ENCODE assay signal across 14 cellular contexts in genomic region chr12:120239776-120240494, GRCh38.
DNase-seq lines count a peak whose midpoint lies in the region; ATAC-seq and TF ChIP-seq lines count a peak whose summit lies in the region.
"Had no signal": no experiment of that assay in that cellular context is flagged by ENCODE, and none has a peak within 500 bp of the region (broad histone marks: within the 10 kb centered on the region; RNA-seq: fewer than 3 reads in every experiment).

No MANE protein-coding gene starts in this region.

- peaks cover 0 to 43% (median 0%) of the 10 kb centered on the region in 11 experiments; a peak in 8 of 22 replicates for H3K36me3 ChIP-seq in BLaER1 treated with 17β-estradiol and CSF1 and Interleukin-3, amounts not matched to agents 10 nM and 100 nM
- H3K36me3 ChIP-seq in HEK293 (ENCODE audit: control insufficient read depth in 2 of 2, insufficient read depth in 1 of 2, low read length in 2 of 2), result no peaks in the 10 kb centered on the region
- H3K36me3 ChIP-seq in parathyroid adenoma (ENCODE audit: control insufficient read depth, insufficient read depth, low read length), result no peaks in the 10 kb centered on the region

- TF ChIP-seq CTCF in HEK293 (tag by site-specific recombination; IDR thresholded peaks at IDR 0.05) (no peak), parathyroid adenoma (IDR thresholded peaks at IDR 0.05) (no peak)

- H3K9ac ChIP-seq in BLaER1 treated with 17β-estradiol and CSF1 and Interleukin-3, amounts not matched to agents 10 nM and 100 nM, result no peak overlapping the region
- no peak overlapping the region for H3K9ac ChIP-seq in parathyroid adenoma

- peak overlapping the region in 10 of 11 experiments; percentile 20 to 97 (median 47); a peak in 17 of 22 replicates for H3K4me2 ChIP-seq in BLaER1 treated with 17β-estradiol and CSF1 and Interleukin-3, amounts not matched to agents 10 nM and 100 nM
- H3K4me2 ChIP-seq in parathyroid adenoma (ENCODE audit: low read length), result peak overlapping the region; percentile 3

- no peak overlapping the region for H3K4me3 ChIP-seq in BLaER1 treated with 17β-estradiol and CSF1 and Interleukin-3, amounts not matched to agents 10 nM and 100 nM
- no peak overlapping the region for H3K4me3 ChIP-seq in HEK293 (ENCODE audit: low read depth, low read length)
- no peak overlapping the region for H3K4me3 ChIP-seq in parathyroid adenoma (ENCODE audit: low read depth, low read length)

- peaks cover 66 to 94% (median 79%) of the 10 kb centered on the region in 10 experiments for H3K4me1 ChIP-seq in BLaER1 treated with 17β-estradiol and CSF1 and Interleukin-3, amounts not matched to agents 10 nM and 100 nM
- H3K4me1 ChIP-seq in HEK293 (ENCODE audit: control insufficient read depth, insufficient read depth, low read length) (peaks cover 7% of the 10 kb centered on the region), parathyroid adenoma (peaks cover 33% of the 10 kb centered on the region)

- CTCF ChIA-PET in HEK293 (lab: Yijun Ruan, JAX), result interaction anchor here (1.6 to 9.3 kb wide), 5 partner anchors 10 to 62 kb away, joined by 3 to 132 read pairs (median 8); partner anchors contain the start of genes PXN and SIRT4

- DNase-seq in epidermal melanocyte (ENCODE audit: insufficient read length, low spot score) (peak; percentile 1), AG20443 (ENCODE audit: low spot score) (no peak), dedifferentiated amniotic fluid mesenchymal stem cell (ENCODE audit: extremely low spot score) (no peak), NCI-H510A treated with DMSO at 0.1 percent for 48 hours (lab: John Stamatoyannopoulos, UW) (no peak)
- DNase-seq: AML-193, DMS153, NCI-H510A, retina, T-helper 2 cell had no signal

- H3K27me3 ChIP-seq in BLaER1 treated with 17β-estradiol and CSF1 and Interleukin-3, amounts not matched to agents 10 nM and 100 nM, result no peaks in the 10 kb centered on the region
- H3K27me3 ChIP-seq in parathyroid adenoma (ENCODE audit: control insufficient read depth, insufficient read depth, low read length), result no peaks in the 10 kb centered on the region

- H3K27ac ChIP-seq in BLaER1 treated with 17β-estradiol and CSF1 and Interleukin-3, amounts not matched to agents 10 nM and 100 nM, result no peak overlapping the region
- H3K27ac ChIP-seq in HEK293 (ENCODE audit: extremely low read depth, low read depth, low read length), result no peak overlapping the region
- peak overlapping the region; percentile 6 for H3K27ac ChIP-seq in parathyroid adenoma

- no peak for ATAC-seq in GM18873 (IDR thresholded peaks at IDR 0.05; ENCODE audit: low FRiP score, unreplicated experiment)
- ATAC-seq: activated CD4-positive, CD25-positive, alpha-beta regulatory T cell treated with anti-CD3 and anti-CD28 coated beads, Interleukin-2, amount 50 U/mL, for 24 hours had no signal

- POLR2A ChIA-PET in HEK293 (lab: Yijun Ruan, JAX), result interaction anchor here (1.3 to 1.7 kb wide), 3 partner anchors 39 to 52 kb away, joined by 4 to 11 read pairs (median 6); partner anchors contain the start of genes RNU4-2 and RPLP0

- H3K9me3 ChIP-seq in BLaER1 treated with 17β-estradiol and CSF1 and Interleukin-3, amounts not matched to agents 10 nM and 100 nM (replicated peaks in 1 of 11), result no peaks in the 10 kb centered on the region
- H3K9me3 ChIP-seq in HEK293 (ENCODE audit: control insufficient read depth, insufficient read depth, low read depth, low read length) (no peaks in the 10 kb centered on the region), parathyroid adenoma (ENCODE audit: control insufficient read depth, low read length) (no peaks in the 10 kb centered on the region)

- H2AFZ ChIP-seq in parathyroid adenoma, result no peak overlapping the region

- H3K79me2 ChIP-seq in parathyroid adenoma, result peaks cover 65% of the 10 kb centered on the region

- H4K20me1 ChIP-seq in BLaER1 treated with 17β-estradiol and CSF1 and Interleukin-3, amounts not matched to agents 10 nM and 100 nM, result peaks cover 24 to 85% (median 49%) of the 10 kb centered on the region in 11 experiments; a peak in 19 of 22 replicates

TF ChIP-seq in HEK293, 187 proteins besides CTCF, POLR2A, EP300 and RAD21:
- TF ChIP-seq ZNF138 (tag by site-specific recombination; IDR thresholded peaks at IDR 0.05; ENCODE audit: borderline replicate concordance), result no peak
- TF ChIP-seq SCRT2 (tag by site-specific recombination; IDR thresholded peaks at IDR 0.05), result peak; percentile 77
- no peak for TF ChIP-seq WT1 (tag by site-specific recombination; IDR thresholded peaks at IDR 0.05)
- no peak for TF ChIP-seq ZNF768 (tag by site-specific recombination; IDR thresholded peaks at IDR 0.05)
- TF ChIP-seq, protein P1, sequence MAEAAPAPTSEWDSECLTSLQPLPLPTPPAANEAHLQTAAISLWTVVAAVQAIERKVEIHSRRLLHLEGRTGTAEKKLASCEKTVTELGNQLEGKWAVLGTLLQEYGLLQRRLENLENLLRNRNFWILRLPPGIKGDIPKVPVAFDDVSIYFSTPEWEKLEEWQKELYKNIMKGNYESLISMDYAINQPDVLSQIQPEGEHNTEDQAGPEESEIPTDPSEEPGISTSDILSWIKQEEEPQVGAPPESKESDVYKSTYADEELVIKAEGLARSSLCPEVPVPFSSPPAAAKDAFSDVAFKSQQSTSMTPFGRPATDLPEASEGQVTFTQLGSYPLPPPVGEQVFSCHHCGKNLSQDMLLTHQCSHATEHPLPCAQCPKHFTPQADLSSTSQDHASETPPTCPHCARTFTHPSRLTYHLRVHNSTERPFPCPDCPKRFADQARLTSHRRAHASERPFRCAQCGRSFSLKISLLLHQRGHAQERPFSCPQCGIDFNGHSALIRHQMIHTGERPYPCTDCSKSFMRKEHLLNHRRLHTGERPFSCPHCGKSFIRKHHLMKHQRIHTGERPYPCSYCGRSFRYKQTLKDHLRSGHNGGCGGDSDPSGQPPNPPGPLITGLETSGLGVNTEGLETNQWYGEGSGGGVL (tag by site-specific recombination; IDR thresholded peaks at IDR 0.05), result no peak
- 0 out of 2 replicates have a peak, but pooled peaks have one; percentile 30 for TF ChIP-seq SCRT1 (tag by site-specific recombination; IDR thresholded peaks at IDR 0.05; ENCODE audit: borderline replicate concordance)
- no peak for TF ChIP-seq OVOL3 (tag by site-specific recombination; IDR thresholded peaks at IDR 0.05)
- TF ChIP-seq ELK4 (IDR thresholded peaks at IDR 0.05; ENCODE audit: borderline replicate concordance, low read depth, low read length), result no peak
- TF ChIP-seq GLI4 (tag by site-specific recombination; IDR thresholded peaks at IDR 0.05), result no peak
- TF ChIP-seq ZNF747 (tag by site-specific recombination; IDR thresholded peaks at IDR 0.05), result no peak
